ENCODE assay signal across 20 cellular contexts in genomic region chr1:232675267-232675666, GRCh38.
"Had no signal": no experiment of that assay in that cellular context is flagged by ENCODE, and none has a peak within 500 bp of the region (broad histone marks: within the 10 kb centered on the region; RNA-seq: fewer than 3 reads in every experiment).

No MANE protein-coding gene starts in this region.

- H3K4me3 ChIP-seq: breast epithelium, dorsolateral prefrontal cortex, SK-N-MC, smooth muscle cell, suprapubic skin had no signal

- DNase-seq: activated CD4-positive, alpha-beta T cell treated with anti-CD3 and anti-CD28 coated beads for 1 hour; activated CD4-positive, alpha-beta T cell treated with anti-CD3 and anti-CD28 coated beads, Interleukin-2, amount 50 U/mL, for 4 hours; activated naive CD4-positive, alpha-beta T cell; activated naive CD8-positive, alpha-beta T cell treated with anti-CD3 and anti-CD28 coated beads, Interleukin-2, amount 10 ng/mL, durations not matched to agents 7 days and 5 days; activated T-cell treated with anti-CD3 and anti-CD28 coated beads for 4 hours; glutamatergic neuron; immature natural killer cell; naive B cell; stimulated activated CD4-positive, alpha-beta T cell treated with anti-CD3 and anti-CD28 coated beads, Interleukin-4, amount 100 ng/mL, for 4 hours; stimulated activated CD8-positive, alpha-beta memory T cell treated with anti-CD3 and anti-CD28 coated beads, Interleukin-4, amount 100 ng/mL, for 48 hours; stimulated activated naive CD8-positive, alpha-beta T cell treated with anti-CD3 and anti-CD28 coated beads, Interleukin-15, Interleukin-2, amounts not matched to agents 100 U/mL and 50 U/mL, for 24 hours; T-cell; T-helper 9 cell had no signal

- H3K4me1 ChIP-seq: breast epithelium, suprapubic skin had no signal

- ATAC-seq: stimulated activated naive CD8-positive, alpha-beta T cell treated with anti-CD3 and anti-CD28 coated beads, Interleukin-15, Interleukin-2, amounts not matched to agents 100 U/mL and 50 U/mL, for 24 hours; T-cell had no signal

- H3K36me3 Mint-ChIP-seq: activated naive CD8-positive, alpha-beta T cell treated with anti-CD3 and anti-CD28 coated beads, Interleukin-2, amount 10 ng/mL, durations not matched to agents 7 days and 5 days; immature natural killer cell; naive B cell; T-cell; type B pancreatic cell had no signal

- H3K4me3 Mint-ChIP-seq: activated naive CD8-positive, alpha-beta T cell treated with anti-CD3 and anti-CD28 coated beads, Interleukin-2, amount 10 ng/mL, durations not matched to agents 7 days and 5 days; immature natural killer cell; naive B cell; T-cell; type B pancreatic cell had no signal

- H3K9me3 ChIP-seq: breast epithelium, neutrophil, suprapubic skin had no signal

- H3K27me3 ChIP-seq: breast epithelium, dorsolateral prefrontal cortex, suprapubic skin had no signal

- H3K27ac ChIP-seq: breast epithelium, dorsolateral prefrontal cortex, neutrophil, SK-N-MC, suprapubic skin had no signal

- H3K4me1 Mint-ChIP-seq: activated naive CD8-positive, alpha-beta T cell treated with anti-CD3 and anti-CD28 coated beads, Interleukin-2, amount 10 ng/mL, durations not matched to agents 7 days and 5 days; immature natural killer cell; T-cell had no signal

- H3K9me3 Mint-ChIP-seq: activated naive CD8-positive, alpha-beta T cell treated with anti-CD3 and anti-CD28 coated beads, Interleukin-2, amount 10 ng/mL, durations not matched to agents 7 days and 5 days; immature natural killer cell; T-cell; type B pancreatic cell had no signal

- H3K36me3 ChIP-seq: breast epithelium, neutrophil, suprapubic skin had no signal

- H3K27ac Mint-ChIP-seq: activated naive CD8-positive, alpha-beta T cell treated with anti-CD3 and anti-CD28 coated beads, Interleukin-2, amount 10 ng/mL, durations not matched to agents 7 days and 5 days; immature natural killer cell; naive B cell; T-cell; type B pancreatic cell had no signal
